ENCODE assay signal across 1 cellular context in genomic region chr3:178271740-178272387, GRCh38.
TF ChIP-seq lines count a peak whose summit lies in the region.

No MANE protein-coding gene starts in this region.

TF ChIP-seq in K562, 482 proteins besides CTCF, POLR2A, EP300 and RAD21 (continued from another document and continues in another):
- no peak for TF ChIP-seq ZBTB34 (CRISPR knock-in tag; IDR thresholded peaks at IDR 0.05)
- no peak for TF ChIP-seq TCF7L2 (IDR thresholded peaks at IDR 0.05; ENCODE audit: low read depth, low read length)
- TF ChIP-seq ZNF274 (IDR thresholded peaks at IDR 0.05; ENCODE audit: borderline replicate concordance, low read depth, low read length), result no peak
- no peak for TF ChIP-seq SIN3B (IDR thresholded peaks at IDR 0.05; ENCODE audit: low read depth)
- no peak for TF ChIP-seq POLR2B (IDR thresholded peaks at IDR 0.05; ENCODE audit: low read depth, partially characterized antibody)
- peak; percentile 82 to 91 for TF ChIP-seq TRIM24 (IDR thresholded peaks at IDR 0.05)
- no peak for TF ChIP-seq SETDB1 (IDR thresholded peaks at IDR 0.05; ENCODE audit: low read length)
- TF ChIP-seq ZNF311 (CRISPR knock-in tag; IDR thresholded peaks at IDR 0.05), result no peak
- TF ChIP-seq HNRNPL (IDR thresholded peaks at IDR 0.05; ENCODE audit: low read depth, low read length), result no peak
- TF ChIP-seq HDAC6 (IDR thresholded peaks at IDR 0.05; ENCODE audit: low read depth, low read length), result no peak
- TF ChIP-seq MTA2 (IDR thresholded peaks at IDR 0.05; ENCODE audit: low read depth), result no peak
- TF ChIP-seq U2AF1 (optimal IDR thresholded peaks at IDR 0.05; ENCODE audit: low read depth, low read length), result no peak
- no peak for TF ChIP-seq POLR3G (IDR thresholded peaks at IDR 0.05; ENCODE audit: extremely low read depth, insufficient read length, insufficient replicate concordance)
- no peak for TF ChIP-seq C11orf30 (IDR thresholded peaks at IDR 0.05; ENCODE audit: low read depth)
- no peak for TF ChIP-seq TRIM28 (IDR thresholded peaks at IDR 0.05)
- 0 out of 2 replicates have a peak, but pooled peaks have one; percentile 70 for TF ChIP-seq ZNF589 (CRISPR knock-in tag; IDR thresholded peaks at IDR 0.05; ENCODE audit: low read depth)
- no peak for TF ChIP-seq HMGXB4 (CRISPR knock-in tag; IDR thresholded peaks at IDR 0.05)
- TF ChIP-seq GATAD2A (IDR thresholded peaks at IDR 0.05), result no peak
- no peak for TF ChIP-seq RCOR1 (IDR thresholded peaks at IDR 0.05; ENCODE audit: borderline replicate concordance in 1 of 2, low read depth in 2 of 2, low read length in 2 of 2)
- no peak for TF ChIP-seq PREB (CRISPR knock-in tag; IDR thresholded peaks at IDR 0.05)
- TF ChIP-seq ZBTB2 (IDR thresholded peaks at IDR 0.05), result no peak
- 0 out of 2 replicates have a peak, but pooled peaks have one; percentile 43 for TF ChIP-seq IRF9 (tag; IDR thresholded peaks at IDR 0.05)
- no peak for TF ChIP-seq RREB1 (CRISPR knock-in tag; IDR thresholded peaks at IDR 0.05)
- TF ChIP-seq FOXJ2 (tag; IDR thresholded peaks at IDR 0.05), result peak; percentile 86
- no peak for TF ChIP-seq MTA3 (IDR thresholded peaks at IDR 0.05; ENCODE audit: borderline replicate concordance)
- 0 out of 2 replicates have a peak, but pooled peaks have one; percentile 14 for TF ChIP-seq TCFL5 (CRISPR knock-in tag; conservative IDR thresholded peaks at IDR 0.05)
- TF ChIP-seq POLR3A (IDR thresholded peaks at IDR 0.05; ENCODE audit: borderline replicate concordance, extremely low read depth, insufficient read depth, insufficient read length), result no peak
- TF ChIP-seq MAX (CRISPR knock-in tag; IDR thresholded peaks at IDR 0.05), result no peak
- TF ChIP-seq DNMT1 (IDR thresholded peaks at IDR 0.05), result no peak
- TF ChIP-seq ETV1 (tag; conservative IDR thresholded peaks at IDR 0.05; ENCODE audit: low read depth), result no peak
- TF ChIP-seq ZBTB8A (IDR thresholded peaks at IDR 0.05; ENCODE audit: partially characterized antibody), result no peak
- TF ChIP-seq COPS2 (conservative IDR thresholded peaks at IDR 0.05), result no peak
- TF ChIP-seq RBM22 (IDR thresholded peaks at IDR 0.05; ENCODE audit: low read depth, low read length, poor library complexity, severe bottlenecking), result no peak
- no peak for TF ChIP-seq STAT5B (CRISPR knock-in tag; IDR thresholded peaks at IDR 0.05)
- TF ChIP-seq POLR2AphosphoS5 (IDR thresholded peaks at IDR 0.05; ENCODE audit: control insufficient read depth, insufficient read depth, low read depth, low read length), result no peak
- TF ChIP-seq CEBPB (tag; IDR thresholded peaks at IDR 0.05), result peak; percentile 88
- TF ChIP-seq GATAD2B (IDR thresholded peaks at IDR 0.05; ENCODE audit: borderline replicate concordance), result no peak
- TF ChIP-seq TFAM (CRISPR knock-in tag; conservative IDR thresholded peaks at IDR 0.05), result no peak
- no peak for TF ChIP-seq ELF2 (CRISPR knock-in tag; IDR thresholded peaks at IDR 0.05)
- TF ChIP-seq BHLHE40 (IDR thresholded peaks at IDR 0.05; ENCODE audit: low read length), result no peak
- TF ChIP-seq HES1 (IDR thresholded peaks at IDR 0.05; ENCODE audit: low read depth), result no peak
- no peak for TF ChIP-seq MCM3 (IDR thresholded peaks at IDR 0.05)
- no peak for TF ChIP-seq RB1 (IDR thresholded peaks at IDR 0.05; ENCODE audit: low read depth)
- no peak for TF ChIP-seq EZH2 (IDR thresholded peaks at IDR 0.05; ENCODE audit: borderline replicate concordance, low read depth, low read length)
- no peak for TF ChIP-seq CAMTA2 (CRISPR knock-in tag; conservative IDR thresholded peaks at IDR 0.05)
- TF ChIP-seq TAL1 (IDR thresholded peaks at IDR 0.05), result no peak
- TF ChIP-seq ZNF584 (CRISPR knock-in tag; IDR thresholded peaks at IDR 0.05; ENCODE audit: low read depth), result peak; percentile 70; the same call in 1 of the 2 replicates
- TF ChIP-seq ERF (CRISPR knock-in tag; IDR thresholded peaks at IDR 0.05), result no peak
- TF ChIP-seq GATA2 (CRISPR knock-in tag; IDR thresholded peaks at IDR 0.05), result no peak
- TF ChIP-seq KDM5B (IDR thresholded peaks at IDR 0.05; ENCODE audit: insufficient replicate concordance, low read depth, low read length), result no peak
